In the genomic region with DNA sequence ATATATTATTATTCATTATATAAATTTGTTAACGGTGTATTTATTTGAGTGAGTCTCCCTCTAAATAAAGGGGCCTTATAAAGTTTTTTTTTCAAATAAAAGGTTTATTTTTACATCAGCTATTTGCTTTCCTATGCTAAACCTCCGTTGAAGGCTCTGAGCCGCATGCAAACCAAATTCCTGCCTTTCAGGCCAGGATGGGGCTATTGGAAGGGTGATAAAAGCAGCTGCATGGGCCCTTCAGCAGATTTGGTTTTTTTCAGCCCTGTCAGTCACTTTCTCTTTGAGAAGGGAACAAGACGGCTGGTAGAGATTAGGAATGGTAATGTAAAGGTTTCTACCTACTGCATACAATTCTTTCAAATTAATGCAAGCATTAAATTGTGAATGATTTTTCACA, we compare ENCODE assay signal across 27 cellular contexts.
"Had no signal": no experiment of that assay in that cellular context is flagged by ENCODE, and none has a peak within 500 bp of the region (broad histone marks: within the 10 kb centered on the region; RNA-seq: fewer than 3 reads in every experiment).

No MANE protein-coding gene starts in this region.

- H3K4me3 ChIP-seq: SJCRH30, SK-N-MC had no signal

- H3K9me3 ChIP-seq: SJCRH30 had no signal

- H3K9ac ChIP-seq: KMS-11 had no signal

- H3K27me3 Mint-ChIP-seq: activated CD4-positive, alpha-beta T cell treated with anti-CD3 and anti-CD28 coated beads, Interleukin-2, amount 10 ng/mL, durations not matched to agents 7 days and 5 days; brain had no signal

- H3K4me2 ChIP-seq: KMS-11 had no signal

- H3K4me1 Mint-ChIP-seq: activated CD4-positive, alpha-beta T cell treated with anti-CD3 and anti-CD28 coated beads, Interleukin-2, amount 10 ng/mL, durations not matched to agents 7 days and 5 days had no signal

- H3K36me3 ChIP-seq: SJCRH30 had no signal

- H3K4me3 Mint-ChIP-seq: activated CD4-positive, alpha-beta T cell treated with anti-CD3 and anti-CD28 coated beads, Interleukin-2, amount 10 ng/mL, durations not matched to agents 7 days and 5 days; activated naive CD4-positive, alpha-beta T cell treated with anti-CD3 and anti-CD28 coated beads for 36 hours; activated T-cell treated with anti-CD3 and anti-CD28 coated beads, Interleukin-2, amount 50 U/mL, for 4 hours; activated T-helper 1 cell treated with anti-CD3 and anti-CD28 coated beads, Interleukin-12 subunit alpha, Interleukin-12 subunit beta, Interleukin-2, Interleukin-4 antibody, amounts not matched to agents 30 ng/mL and 10 ng/mL and 1 ng/mL, durations not matched to agents 14 hours and 24 hours and 36 hours; brain; T-helper 1 cell treated with Interleukin-12 subunit alpha and Interleukin-12 subunit beta and Interleukin-4 antibody, amounts not matched to agents 30 μg/mL and 1 μg/mL, for 36 hours; T-helper 2 cell treated with Interferon-gamma antibody and Interleukin-4, amounts not matched to agents 5 μg/mL and 100 μg/mL, for 36 hours had no signal

- H3K27me3 ChIP-seq: SJCRH30 had no signal

- DNase-seq: activated CD4-positive, alpha-beta T cell treated with anti-CD3 and anti-CD28 coated beads for 1 hour; activated CD4-positive, alpha-beta T cell treated with anti-CD3 and anti-CD28 coated beads, Interleukin-2, amount 10 ng/mL, durations not matched to agents 7 days and 5 days; activated CD4-positive, alpha-beta T cell treated with anti-CD3 and anti-CD28 coated beads, Interleukin-2, amount 50 U/mL, for 48 hours; activated CD4-positive, CD25-positive, alpha-beta regulatory T cell; activated CD8-positive, alpha-beta memory T cell treated with anti-CD3 and anti-CD28 coated beads, Interleukin-2, amount 50 U/mL, for 4 hours; activated gamma-delta T cell treated with Interleukin-2 at 50 U/mL for 16 hours; activated naive CD4-positive, alpha-beta T cell treated with anti-CD3 and anti-CD28 coated beads for 36 hours; activated T-cell treated with anti-CD3 and anti-CD28 coated beads for 4 hours; activated T-cell treated with anti-CD3 and anti-CD28 coated beads, Interleukin-2, amount 50 U/mL, for 4 hours; anterior cingulate cortex; caudate nucleus; cerebellar nuclear complex; MM.1S; MV-4-11; NCI-H1092; NCI-H1436 treated with DMSO at 0.1 percent for 48 hours; NCI-H187 treated with DMSO at 0.1 percent for 48 hours; NCI-H526; NK-92 treated with Interleukin-12 subunit alpha and Interleukin-12 subunit beta, amount 100 ng/mL, for 24 hours had no signal

- H3K27ac ChIP-seq: KMS-11, SJCRH30, SK-N-MC had no signal

- H3K27ac Mint-ChIP-seq: activated CD4-positive, alpha-beta T cell treated with anti-CD3 and anti-CD28 coated beads, Interleukin-2, amount 10 ng/mL, durations not matched to agents 7 days and 5 days; activated naive CD4-positive, alpha-beta T cell treated with anti-CD3 and anti-CD28 coated beads for 36 hours; activated naive CD4-positive, alpha-beta T cell treated with anti-CD3 and anti-CD28 coated beads, Interleukin-2, amount 50 U/mL, for 72 hours; activated T-helper 1 cell treated with anti-CD3 and anti-CD28 coated beads, Interleukin-12 subunit alpha, Interleukin-12 subunit beta, Interleukin-2, Interleukin-4 antibody, amounts not matched to agents 30 ng/mL and 10 ng/mL and 1 ng/mL, durations not matched to agents 14 hours and 24 hours and 36 hours; brain; T-helper 1 cell treated with Interleukin-12 subunit alpha and Interleukin-12 subunit beta and Interleukin-4 antibody, amounts not matched to agents 30 μg/mL and 1 μg/mL, for 36 hours; T-helper 2 cell treated with Interferon-gamma antibody and Interleukin-4, amounts not matched to agents 5 μg/mL and 100 μg/mL, for 36 hours had no signal
